16 cellular contexts compared by ENCODE assay signal in the genomic region with DNA sequence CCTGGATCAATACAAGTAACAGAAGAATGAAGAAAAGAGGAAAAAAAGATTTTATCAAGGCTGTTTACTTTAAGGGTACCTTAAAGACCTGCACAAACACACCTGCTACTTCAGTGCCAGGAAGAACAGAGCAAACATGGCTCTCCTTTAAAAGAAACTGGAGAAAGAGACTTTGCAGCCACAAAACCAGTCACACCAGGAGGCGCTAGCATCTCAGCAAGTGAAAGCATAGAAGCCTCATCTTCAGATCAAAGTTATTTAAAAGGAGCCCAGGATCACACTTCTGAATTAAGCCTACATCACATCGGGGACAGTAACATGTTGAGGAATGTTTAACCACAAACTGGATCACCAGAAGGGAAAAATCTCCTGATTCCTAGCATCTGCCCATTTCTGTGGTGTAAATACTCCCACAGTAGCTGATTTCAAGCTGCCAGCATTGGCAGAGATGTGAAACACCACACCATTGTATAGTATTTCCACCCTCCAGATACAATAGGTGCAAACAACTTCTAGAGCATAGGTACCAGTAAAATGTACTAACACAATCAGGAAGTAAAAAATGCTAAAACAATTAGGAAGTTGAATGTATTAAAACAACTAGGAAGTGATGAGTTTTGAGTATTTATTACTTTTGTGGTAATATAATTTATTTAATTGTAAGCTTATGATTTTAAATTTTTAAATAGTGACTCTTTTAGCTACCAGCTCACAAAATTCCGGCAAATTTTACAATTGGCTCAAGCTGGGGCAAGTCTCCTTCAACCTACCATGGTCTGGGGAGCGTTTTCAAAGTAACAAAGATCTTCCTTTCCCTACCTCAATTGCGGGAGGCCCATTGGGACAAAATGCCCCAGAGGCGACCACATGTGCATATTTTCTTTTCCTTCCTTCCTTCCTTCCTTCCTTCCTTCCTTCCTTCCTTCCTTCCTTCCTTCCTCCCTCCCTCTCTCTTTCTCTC.
DNase-seq lines count a peak whose midpoint lies in the region; ATAC-seq, FAIRE-seq and TF ChIP-seq lines count a peak whose summit lies in the region.
"Had no signal": no experiment of that assay in that cellular context is flagged by ENCODE, and none has a peak within 500 bp of the region (broad histone marks: within the 10 kb centered on the region; RNA-seq: fewer than 3 reads in every experiment).

No MANE protein-coding gene starts in this region.

- H4K20me1 ChIP-seq in HepG2 (ENCODE audit: insufficient read depth, low read length) (no peaks in the 10 kb centered on the region), MM.1S (ENCODE audit: insufficient read depth, low read length) (no peaks in the 10 kb centered on the region)

- no peak for ATAC-seq in HepG2
- no peak for ATAC-seq in right lobe of liver
- ATAC-seq in activated naive CD4-positive, alpha-beta T cell treated with anti-CD3 and anti-CD28 coated beads, Interleukin-2, amount 50 U/mL, for 72 hours = no peak
- no peak for ATAC-seq in HG03025 (IDR thresholded peaks at IDR 0.05; ENCODE audit: low FRiP score, unreplicated experiment)
- no peak for ATAC-seq in sciatic nerve
- ATAC-seq in GM21526 (IDR thresholded peaks at IDR 0.05; ENCODE audit: low FRiP score, unreplicated experiment) = no peak
- ATAC-seq in esophagus mucosa = no peak
- ATAC-seq: mucosa of descending colon had no signal

- peaks cover 0 to 9% of the 10 kb centered on the region in 2 experiments; a peak in 1 of 5 replicates for H3K27me3 ChIP-seq in HepG2 (ENCODE audit: control insufficient read depth in 1 of 2, insufficient read depth in 2 of 2, low read length in 2 of 2)
- no peaks in the 10 kb centered on the region for H3K27me3 ChIP-seq in right lobe of liver
- H3K27me3 ChIP-seq in MM.1S (replicated peaks; ENCODE audit: insufficient read depth, low read length) = no peaks in the 10 kb centered on the region
- H3K27me3 ChIP-seq: colonic mucosa had no signal

- TF ChIP-seq CTCF in HepG2 (CRISPR knock-in tag; IDR thresholded peaks at IDR 0.05) (peak; percentile 32), right lobe of liver (IDR thresholded peaks at IDR 0.05) (no peak), MM.1S (IDR thresholded peaks at IDR 0.05; ENCODE audit: low read length) (peak; percentile 62)

- no peaks in the 10 kb centered on the region for H3K79me2 ChIP-seq in HepG2 (ENCODE audit: insufficient read depth, low read length)
- no peaks in the 10 kb centered on the region for H3K79me2 ChIP-seq in MM.1S (ENCODE audit: low read length)

- CTCF ChIA-PET in HepG2 (lab: Yijun Ruan, JAX; ENCODE audit: low intra/inter-chr PET ratio, low total read pairs) = no interaction called here

- no peaks in the 10 kb centered on the region for H3K9me2 ChIP-seq in MM.1S (replicated peaks; ENCODE audit: insufficient read depth, low read length)

- H3K27ac Mint-ChIP-seq in activated naive CD4-positive, alpha-beta T cell treated with anti-CD3 and anti-CD28 coated beads, Interleukin-2, amount 50 U/mL, for 72 hours = peak overlapping the region; percentile 70 to 76
- H3K27ac Mint-ChIP-seq: activated naive CD8-positive, alpha-beta T cell treated with anti-CD3 and anti-CD28 coated beads, Interleukin-2, amount 10 ng/mL, durations not matched to agents 7 days and 5 days had no signal

- TF ChIP-seq EP300 in HepG2 (IDR thresholded peaks at IDR 0.05; ENCODE audit: low read depth in 2 of 2, low read length in 2 of 2) (no peak), HepG2 (CRISPR knock-in tag; IDR thresholded peaks at IDR 0.05; ENCODE audit: borderline replicate concordance) (no peak)

- H3K4me3 ChIP-seq in HepG2 (replicated peaks in 1 of 3; ENCODE audit: insufficient read depth in 1 of 3, low read depth in 2 of 3, low read length in 3 of 3) = no peak overlapping the region
- no peak overlapping the region for H3K4me3 ChIP-seq in right lobe of liver
- no peak overlapping the region for H3K4me3 ChIP-seq in MM.1S (ENCODE audit: low read length)
- H3K4me3 ChIP-seq: colonic mucosa, mucosa of descending colon had no signal

- no peaks in the 10 kb centered on the region for H3K36me3 ChIP-seq in HepG2 (replicated peaks in 1 of 2; ENCODE audit: control insufficient read depth in 1 of 2, insufficient read depth in 2 of 2, low read length in 2 of 2)
- no peaks in the 10 kb centered on the region for H3K36me3 ChIP-seq in right lobe of liver
- H3K36me3 ChIP-seq in MM.1S (replicated peaks; ENCODE audit: insufficient read depth, low read length) = no peaks in the 10 kb centered on the region
- H3K36me3 ChIP-seq: BE2C, colonic mucosa had no signal

- no peaks in the 10 kb centered on the region for H3F3A ChIP-seq in MM.1S (ENCODE audit: insufficient read depth, low read length)

- POLR2A ChIA-PET in HepG2 (lab: Yijun Ruan, JAX) = no interaction called here

- TF ChIP-seq RAD21 in HepG2 (CRISPR knock-in tag; IDR thresholded peaks at IDR 0.05) = no peak

- H3K9me3 Mint-ChIP-seq in activated naive CD4-positive, alpha-beta T cell treated with anti-CD3 and anti-CD28 coated beads, Interleukin-2, amount 50 U/mL, for 72 hours = no peaks in the 10 kb centered on the region
- H3K9me3 Mint-ChIP-seq: activated naive CD8-positive, alpha-beta T cell treated with anti-CD3 and anti-CD28 coated beads, Interleukin-2, amount 10 ng/mL, durations not matched to agents 7 days and 5 days had no signal

- in situ Hi-C loops in HepG2 (cut with HindIII; ENCODE audit: extremely low pct_ligation_motif_present, low pct_unique_long_range_greater_than_20kb) = no loop called here

- H3K4me1 ChIP-seq in HepG2 (ENCODE audit: insufficient read depth, low read length) (no peaks in the 10 kb centered on the region), right lobe of liver (no peaks in the 10 kb centered on the region), MM.1S (ENCODE audit: low read length) (0 out of 2 replicates have a peak, but pooled peaks cover 2% of the 10 kb centered on the region)
- H3K4me1 ChIP-seq: BE2C, colonic mucosa had no signal

- 24% methylated on average over 5 of the region's 6 CpGs for WGBS in HepG2 (ENCODE audit: low lambda C conversion rate)
- 88% methylated on average over 6 of the region's 6 CpGs for WGBS in right lobe of liver (ENCODE audit: insufficient coverage, low coverage, low lambda C conversion rate, missing lambda C conversion rate)

- intact Hi-C loops in HepG2 (cut with micrococcal nuclease; ENCODE audit: unreplicated experiment) (loop anchor here (10.0 kb wide), 1 partner anchor 80 kb away; no protein-coding TSS in a partner anchor), right lobe of liver (cut with DNase I) (loop anchor here (5.0 kb wide), 2 partner anchors 78 to 163 kb away; no protein-coding TSS in a partner anchor), sciatic nerve (cut with DNase I) (no loop called here)

- H3K27ac ChIP-seq in HepG2 (ENCODE audit: extremely low read length, insufficient read depth, low read length) = no peak overlapping the region
- no peak overlapping the region for H3K27ac ChIP-seq in right lobe of liver
- H3K27ac ChIP-seq in MM.1S (ENCODE audit: low read length) = no peak overlapping the region
- H3K27ac ChIP-seq: colonic mucosa had no signal

- DNase-seq in HepG2 (ENCODE audit: low spot score) = no peak
- no peak for DNase-seq in right lobe of liver
- DNase-seq in MM.1S = peak; percentile 48
- no peak for DNase-seq in activated naive CD4-positive, alpha-beta T cell treated with anti-CD3 and anti-CD28 coated beads, Interleukin-2, amount 50 U/mL, for 72 hours (ENCODE audit: low spot score in 2 of 2)
- no peak for DNase-seq in sciatic nerve (ENCODE audit: low spot score)
- DNase-seq: activated CD4-positive, CD25-positive, alpha-beta regulatory T cell treated with anti-CD3 and anti-CD28 coated beads, Interleukin-2, amount 50 U/mL, for 72 hours; activated naive CD8-positive, alpha-beta T cell treated with anti-CD3 and anti-CD28 coated beads, Interleukin-2, amount 10 ng/mL, durations not matched to agents 7 days and 5 days; BE2C; colonic mucosa; mucosa of descending colon; NCI-H524 treated with DMSO at 0.1 percent for 48 hours; stimulated activated CD4-positive, alpha-beta T cell treated with anti-CD3 and anti-CD28 coated beads, Interleukin-4, amount 100 ng/mL, for 4 hours had no signal

- H2AFZ ChIP-seq in HepG2 (ENCODE audit: low read length) (no peak overlapping the region), MM.1S (ENCODE audit: low read length) (no peak overlapping the region)

- TF ChIP-seq POLR2A in HepG2 (IDR thresholded peaks at IDR 0.05; ENCODE audit: insufficient read depth in 1 of 2, low read depth in 2 of 2, low read length in 2 of 2) = no peak
- no peak for TF ChIP-seq POLR2A in right lobe of liver (IDR thresholded peaks at IDR 0.05)

- no peaks in the 10 kb centered on the region for H3K9me3 ChIP-seq in HepG2 (ENCODE audit: low read length)
- no peaks in the 10 kb centered on the region for H3K9me3 ChIP-seq in right lobe of liver
- no peaks in the 10 kb centered on the region for H3K9me3 ChIP-seq in MM.1S (replicated peaks; ENCODE audit: insufficient read depth, low read length)
- H3K9me3 ChIP-seq: BE2C, colonic mucosa, mucosa of descending colon had no signal

- no TSS peak for BruUV-seq in HepG2 (replicated peaks; lab: Mats Ljungman, UMichigan)

- no peak for FAIRE-seq in HepG2 (lab: Jason Lieb, UNC)
- FAIRE-seq: G401.6 had no signal

- H3K4me2 ChIP-seq in HepG2 (ENCODE audit: low read depth, low read length) (no peak overlapping the region), MM.1S (ENCODE audit: low read depth, low read length) (no peak overlapping the region)

- no peak overlapping the region for H3K9ac ChIP-seq in HepG2 (ENCODE audit: insufficient read depth, low read depth, low read length)
- no peak overlapping the region for H3K9ac ChIP-seq in MM.1S (ENCODE audit: low read length)

- H3K36me3 Mint-ChIP-seq in activated naive CD4-positive, alpha-beta T cell treated with anti-CD3 and anti-CD28 coated beads, Interleukin-2, amount 50 U/mL, for 72 hours = no peaks in the 10 kb centered on the region
- H3K36me3 Mint-ChIP-seq: activated naive CD8-positive, alpha-beta T cell treated with anti-CD3 and anti-CD28 coated beads, Interleukin-2, amount 10 ng/mL, durations not matched to agents 7 days and 5 days had no signal

TF ChIP-seq in HepG2, 621 proteins besides CTCF, POLR2A, EP300 and RAD21:
- TF ChIP-seq STAG1 (CRISPR knock-in tag; IDR thresholded peaks at IDR 0.05) (peak; percentile 38), DMAP1 (CRISPR knock-in tag; IDR thresholded peaks at IDR 0.05) (no peak)

Comparison
In these comparisons a context has a peak if more than half of its experiments do, and no peak if none do; other contexts are left out.
1. CTCF ChIP-seq: peak in HepG2 (single experiment) and MM.1S (single experiment); none in right lobe of liver (0 of 4).